ENCODE assay signal across 1 cellular context in genomic region chr20:14992071-14992654, GRCh38.
TF ChIP-seq lines count a peak whose summit lies in the region.

No MANE protein-coding gene starts in this region.

TF ChIP-seq in HepG2, 621 proteins besides CTCF, POLR2A, EP300 and RAD21 (continued from another document and continues in another):
- no peak for TF ChIP-seq ZNF646 (CRISPR knock-in tag; IDR thresholded peaks at IDR 0.05)
- no peak for TF ChIP-seq ZBTB7B (CRISPR knock-in tag; IDR thresholded peaks at IDR 0.05)
- no peak for TF ChIP-seq ZNF224 (CRISPR knock-in tag; IDR thresholded peaks at IDR 0.05)
- no peak for TF ChIP-seq ZNF879 (CRISPR knock-in tag; IDR thresholded peaks at IDR 0.05)
- TF ChIP-seq SOX6 (IDR thresholded peaks at IDR 0.05): no peak
- TF ChIP-seq SOX6 (CRISPR knock-in tag; IDR thresholded peaks at IDR 0.05): peak; percentile 64; the same call in 1 of the 2 replicates
- no peak for TF ChIP-seq USF2 (IDR thresholded peaks at IDR 0.05; ENCODE audit: low read depth, low read length)
- TF ChIP-seq USF2 (CRISPR knock-in tag; IDR thresholded peaks at IDR 0.05; ENCODE audit: borderline replicate concordance): no peak
- TF ChIP-seq ZNF784 (CRISPR knock-in tag; IDR thresholded peaks at IDR 0.05; ENCODE audit: borderline replicate concordance): no peak
- TF ChIP-seq EED (CRISPR knock-in tag; IDR thresholded peaks at IDR 0.05): no peak
- no peak for TF ChIP-seq CC2D1A (CRISPR knock-in tag; IDR thresholded peaks at IDR 0.05)
- no peak for TF ChIP-seq MEIS2 (CRISPR knock-in tag; IDR thresholded peaks at IDR 0.05)
- no peak for TF ChIP-seq ZNF800 (CRISPR knock-in tag; IDR thresholded peaks at IDR 0.05)
- no peak for TF ChIP-seq POLR2AphosphoS2 (IDR thresholded peaks at IDR 0.05; ENCODE audit: low read depth, low read length)
- TF ChIP-seq ATF4 (CRISPR knock-in tag; IDR thresholded peaks at IDR 0.05): peak; percentile 12 to 98; a peak in 3 of 4 replicates
- no peak for TF ChIP-seq KDM1A (CRISPR knock-in tag; IDR thresholded peaks at IDR 0.05)
- TF ChIP-seq FOXP4 (CRISPR knock-in tag; IDR thresholded peaks at IDR 0.05): peak; percentile 52; the same call in 1 of the 2 replicates
- TF ChIP-seq ZNF639 (CRISPR knock-in tag; conservative IDR thresholded peaks at IDR 0.05): no peak
- no peak for TF ChIP-seq SNRNP70 (IDR thresholded peaks at IDR 0.05; ENCODE audit: low read depth, low read length)
- TF ChIP-seq ZNF580 (CRISPR knock-in tag; IDR thresholded peaks at IDR 0.05; ENCODE audit: borderline replicate concordance, low read depth): no peak
- no peak for TF ChIP-seq ETV5 (CRISPR knock-in tag; IDR thresholded peaks at IDR 0.05; ENCODE audit: borderline replicate concordance)
- TF ChIP-seq RORA (CRISPR knock-in tag; IDR thresholded peaks at IDR 0.05): no peak
- peak; percentile 90 for TF ChIP-seq HOMEZ (CRISPR knock-in tag; IDR thresholded peaks at IDR 0.05; ENCODE audit: low read depth)
- TF ChIP-seq ATF1 (CRISPR knock-in tag; IDR thresholded peaks at IDR 0.05): no peak
- no peak for TF ChIP-seq MEIS1 (CRISPR knock-in tag; IDR thresholded peaks at IDR 0.05; ENCODE audit: borderline replicate concordance)
- no peak for TF ChIP-seq CBFB (CRISPR knock-in tag; IDR thresholded peaks at IDR 0.05)
- no peak for TF ChIP-seq ZNF276 (CRISPR knock-in tag; IDR thresholded peaks at IDR 0.05; ENCODE audit: low read depth)
- TF ChIP-seq PHB2 (IDR thresholded peaks at IDR 0.05; ENCODE audit: partially characterized antibody): no peak
- TF ChIP-seq HCFC1 (IDR thresholded peaks at IDR 0.05; ENCODE audit: low read depth, low read length): no peak
- no peak for TF ChIP-seq HNF4G (IDR thresholded peaks at IDR 0.05; ENCODE audit: borderline replicate concordance, low read depth, low read length)
- TF ChIP-seq HNF4G (CRISPR knock-in tag; IDR thresholded peaks at IDR 0.05; ENCODE audit: borderline replicate concordance, low read depth): no peak
- TF ChIP-seq SMAD9 (CRISPR knock-in tag; IDR thresholded peaks at IDR 0.05): no peak
- no peak for TF ChIP-seq ARID2 (CRISPR knock-in tag; IDR thresholded peaks at IDR 0.05; ENCODE audit: borderline replicate concordance)
- no peak for TF ChIP-seq ARNT (IDR thresholded peaks at IDR 0.05)
- no peak for TF ChIP-seq IKZF4 (CRISPR knock-in tag; IDR thresholded peaks at IDR 0.05; ENCODE audit: borderline replicate concordance, low read depth, not compliant biosample characterization)
- no peak for TF ChIP-seq PLRG1 (conservative IDR thresholded peaks at IDR 0.05)
- no peak for TF ChIP-seq PAWR (CRISPR knock-in tag; IDR thresholded peaks at IDR 0.05; ENCODE audit: borderline replicate concordance)
- TF ChIP-seq SPEN (CRISPR knock-in tag; IDR thresholded peaks at IDR 0.05; ENCODE audit: low read depth): no peak
- peak; percentile 71 for TF ChIP-seq BCL6 (CRISPR knock-in tag; IDR thresholded peaks at IDR 0.05)
- TF ChIP-seq ATF6 (CRISPR knock-in tag; conservative IDR thresholded peaks at IDR 0.05): no peak
- no peak for TF ChIP-seq MATR3 (CRISPR knock-in tag; IDR thresholded peaks at IDR 0.05)
